Comparison of ENCODE assay signal across 12 cellular contexts in genomic region chr2:219638217-219638947, GRCh38. TPM values are rescaled to one million over a fixed set of nuclear protein-coding genes. Genes with fewer than 3 reads are reported as not detected.
A peak's percentile ranks its signal among the peaks of the same experiment; 100 is the strongest.
DNase-seq lines count a peak whose midpoint lies in the region; ATAC-seq and TF ChIP-seq lines count a peak whose summit lies in the region.
"Had no signal": no experiment of that assay in that cellular context is flagged by ENCODE, and none has a peak within 500 bp of the region (broad histone marks: within the 10 kb centered on the region; RNA-seq: fewer than 3 reads in every experiment).

No MANE protein-coding gene starts in this region.

- H3K27me3 ChIP-seq in cardiac muscle cell: no peaks in the 10 kb centered on the region
- no peaks in the 10 kb centered on the region for H3K27me3 ChIP-seq in tibial artery
- H3K27me3 ChIP-seq in gastrocnemius medialis: no peaks in the 10 kb centered on the region

- no peaks in the 10 kb centered on the region for H3K36me3 ChIP-seq in cardiac muscle cell
- no peaks in the 10 kb centered on the region for H3K36me3 ChIP-seq in tibial artery
- H3K36me3 ChIP-seq in gastrocnemius medialis: no peaks in the 10 kb centered on the region
- H3K36me3 ChIP-seq: lower lobe of right lung had no signal

- ATAC-seq in Right ventricle myocardium superior (ENCODE audit: poor library complexity) (no peak), left cardiac atrium (peak; percentile 0 to 9), GM21390 (IDR thresholded peaks at IDR 0.05; ENCODE audit: unreplicated experiment) (no peak), gastrocnemius medialis (no peak)
- ATAC-seq: lower lobe of right lung had no signal

- no peaks in the 10 kb centered on the region for H3K9me3 ChIP-seq in cardiac muscle cell (ENCODE audit: low read depth)
- no peaks in the 10 kb centered on the region for H3K9me3 ChIP-seq in tibial artery
- H3K9me3 ChIP-seq in gastrocnemius medialis: no peaks in the 10 kb centered on the region
- H3K9me3 ChIP-seq: lower lobe of right lung had no signal

- no peak overlapping the region for H3K27ac ChIP-seq in cardiac muscle cell
- H3K27ac ChIP-seq in tibial artery: no peak overlapping the region
- no peak overlapping the region for H3K27ac ChIP-seq in gastrocnemius medialis
- H3K27ac ChIP-seq: coronary artery, lower lobe of right lung had no signal

- TF ChIP-seq POLR2A in gastrocnemius medialis (IDR thresholded peaks at IDR 0.05): no peak

- intact Hi-C loops in Right ventricle myocardium superior (cut with DNase I) (no loop called here), left cardiac atrium (cut with DNase I) (no loop called here), tibial artery (cut with DNase I; ENCODE audit: low total_unique reads) (no loop called here), gastrocnemius medialis (cut with DNase I; ENCODE audit: low total_unique reads) (no loop called here)

- H3K4me1 ChIP-seq in cardiac muscle cell (ENCODE audit: low read depth): peaks cover 20% of the 10 kb centered on the region
- peaks cover 0 to 10% (median 7%) of the 10 kb centered on the region in 4 donors for H3K4me1 ChIP-seq in tibial artery
- H3K4me1 ChIP-seq in gastrocnemius medialis: peaks cover 6 to 14% of the 10 kb centered on the region in 2 donors

- H3K4me3 ChIP-seq in cardiac muscle cell (no peak overlapping the region), tibial artery (no peak overlapping the region), gastrocnemius medialis (no peak overlapping the region)
- H3K4me3 ChIP-seq: coronary artery, lower lobe of right lung had no signal

- in situ Hi-C loops in gastrocnemius medialis (cut with MboI; ENCODE audit: low sequenced_read_pairs in 4 of 4): no loop called here

- TF ChIP-seq CTCF in cardiac muscle cell (IDR thresholded peaks at IDR 0.05; ENCODE audit: low read depth, low read length): peak; percentile 16
- no peak for TF ChIP-seq CTCF in tibial artery (IDR thresholded peaks at IDR 0.05)
- no peak for TF ChIP-seq CTCF in gastrocnemius medialis (IDR thresholded peaks at IDR 0.05 in 4 of 5, conservative IDR thresholded peaks at IDR 0.05 in 1 of 5)

- no peak for DNase-seq in cardiac muscle cell (ENCODE audit: low read depth in 1 of 2, low spot score in 1 of 2)
- no peak for DNase-seq in Right ventricle myocardium superior
- peak; percentile 32 for DNase-seq in SW480 (ENCODE audit: low spot score)
- DNase-seq in left cardiac atrium: peak; percentile 30
- DNase-seq in tibial artery: peak; percentile 18 to 60
- DNase-seq in gastrocnemius medialis: no peak
- no peak for DNase-seq in NCI-H1930 (lab: John Stamatoyannopoulos, UW)
- DNase-seq: lower lobe of right lung; NCI-H2107; stimulated activated CD8-positive, alpha-beta memory T cell treated with anti-CD3 and anti-CD28 coated beads, Interleukin-4, amount 100 ng/mL, for 48 hours had no signal

RNA-seq across cellular contexts. Expression of gene SLC4A3, which starts 11.0 kb away (rescaled TPM):
- 38.8 and 39.8 TPM in 2 replicates for total RNA-seq in cardiac muscle cell
- polyA plus RNA-seq in cardiac muscle cell: 42.9 and 47.7 TPM in 2 replicates
- 503 TPM for total RNA-seq in Right ventricle myocardium superior
- total RNA-seq in left cardiac atrium: 100 to 1,000 TPM; 261 to 360 TPM
- total RNA-seq in gastrocnemius medialis: under 1 TPM in 3 of 4 donors, not detected in 1; 0.25 to 0.35 (median 0.29) TPM

RNA-seq across cellular contexts. Expression of gene STK11IP, which starts 40.7 kb away (rescaled TPM):
- total RNA-seq in cardiac muscle cell (17.8 and 22.4 TPM in 2 replicates), Right ventricle myocardium superior (15.6 TPM), left cardiac atrium (10 to 100 TPM; 12.4 to 14.1 TPM), gastrocnemius medialis (1 to 10 TPM; 5.4 to 7.5 (median 6.5) TPM)
- polyA plus RNA-seq in cardiac muscle cell: 24.4 and 26.3 TPM in 2 replicates

Comparison
In these comparisons a context has a peak if more than half of its experiments do, and no peak if none do; other contexts are left out.
1. DNase-seq: peak in SW480 (single experiment), left cardiac atrium (single experiment) and tibial artery (2 of 2); none in cardiac muscle cell (0 of 2), Right ventricle myocardium superior (single experiment), gastrocnemius medialis (0 of 2) and NCI-H1930 (0 of 2).
2. ATAC-seq: peak in left cardiac atrium (2 of 2); none in Right ventricle myocardium superior (single experiment), GM21390 (single experiment) and gastrocnemius medialis (0 of 2).
3. RNA of gene SLC4A3, which starts 11.0 kb away (total RNA-seq): 503 TPM in Right ventricle myocardium superior (single experiment), 261 to 360 TPM in left cardiac atrium and 38.8 to 39.8 TPM in cardiac muscle cell; 0.25 to 0.35 TPM in gastrocnemius medialis; every median in the first group is over 10 times any median in the second.